In genomic region chr9:34157898-34158297, GRCh38 we compare ENCODE assay signal across 1 cellular context.
TF ChIP-seq lines count a peak whose summit lies in the region.

No MANE protein-coding gene starts in this region.

TF ChIP-seq in endothelial cell of umbilical vein, 7 proteins besides CTCF, POLR2A, EP300 and RAD21:
- TF ChIP-seq MYC (IDR thresholded peaks at IDR 0.05; ENCODE audit: low read depth, low read length) (no peak), FOS (IDR thresholded peaks at IDR 0.05; ENCODE audit: borderline replicate concordance, insufficient read depth, low read length) (no peak), POLR2AphosphoS5 (IDR thresholded peaks at IDR 0.05; ENCODE audit: insufficient read depth, low read depth, low read length) (no peak), GATA2 (IDR thresholded peaks at IDR 0.05; ENCODE audit: insufficient read depth, insufficient read length, low read depth, low read length) (no peak), EZH2 (IDR thresholded peaks at IDR 0.05; ENCODE audit: borderline replicate concordance, low read depth, low read length, severe bottlenecking) (no peak), JUN (IDR thresholded peaks at IDR 0.05; ENCODE audit: borderline replicate concordance, insufficient read depth, insufficient read length, low read depth) (no peak)
- TF ChIP-seq, protein P1, sequence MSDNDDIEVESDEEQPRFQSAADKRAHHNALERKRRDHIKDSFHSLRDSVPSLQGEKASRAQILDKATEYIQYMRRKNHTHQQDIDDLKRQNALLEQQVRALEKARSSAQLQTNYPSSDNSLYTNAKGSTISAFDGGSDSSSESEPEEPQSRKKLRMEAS (IDR thresholded peaks at IDR 0.05; ENCODE audit: insufficient read depth, insufficient read length), result no peak
